Comparison of ENCODE assay signal across 1 cellular context in the genomic region with DNA sequence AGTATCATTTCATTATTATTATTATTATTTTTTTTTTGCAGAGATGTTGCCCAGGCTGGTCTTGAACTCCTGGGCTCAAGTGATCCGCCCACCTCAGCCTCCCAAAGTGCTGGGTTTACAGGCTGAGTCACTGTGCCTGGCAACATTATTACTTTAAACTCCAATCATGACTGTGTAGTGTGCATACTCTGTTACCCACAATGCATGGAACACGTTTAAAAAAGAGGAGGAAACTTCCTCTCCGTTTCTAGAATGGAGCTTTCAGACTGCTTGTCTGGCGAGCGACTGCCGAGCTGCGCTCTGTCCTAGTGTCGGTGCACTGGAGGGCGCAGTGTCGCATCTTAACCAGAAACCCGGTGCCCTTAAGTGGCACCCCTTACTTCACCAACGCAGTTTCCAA.
TF ChIP-seq lines count a peak whose summit lies in the region.

No MANE protein-coding gene starts in this region.

TF ChIP-seq in IMR-90, 13 proteins besides CTCF, POLR2A, EP300 and RAD21:
- TF ChIP-seq NFE2L2 (IDR thresholded peaks at IDR 0.05; ENCODE audit: low read depth, low read length) (peak; percentile 51; the same call in 1 of the 2 replicates), RFX5 (IDR thresholded peaks at IDR 0.05; ENCODE audit: low read depth, low read length) (no peak)
TF ChIP-seq in IMR-90: peak in this region for 1.
